Comparison of ENCODE assay signal across 8 cellular contexts in the genomic region with DNA sequence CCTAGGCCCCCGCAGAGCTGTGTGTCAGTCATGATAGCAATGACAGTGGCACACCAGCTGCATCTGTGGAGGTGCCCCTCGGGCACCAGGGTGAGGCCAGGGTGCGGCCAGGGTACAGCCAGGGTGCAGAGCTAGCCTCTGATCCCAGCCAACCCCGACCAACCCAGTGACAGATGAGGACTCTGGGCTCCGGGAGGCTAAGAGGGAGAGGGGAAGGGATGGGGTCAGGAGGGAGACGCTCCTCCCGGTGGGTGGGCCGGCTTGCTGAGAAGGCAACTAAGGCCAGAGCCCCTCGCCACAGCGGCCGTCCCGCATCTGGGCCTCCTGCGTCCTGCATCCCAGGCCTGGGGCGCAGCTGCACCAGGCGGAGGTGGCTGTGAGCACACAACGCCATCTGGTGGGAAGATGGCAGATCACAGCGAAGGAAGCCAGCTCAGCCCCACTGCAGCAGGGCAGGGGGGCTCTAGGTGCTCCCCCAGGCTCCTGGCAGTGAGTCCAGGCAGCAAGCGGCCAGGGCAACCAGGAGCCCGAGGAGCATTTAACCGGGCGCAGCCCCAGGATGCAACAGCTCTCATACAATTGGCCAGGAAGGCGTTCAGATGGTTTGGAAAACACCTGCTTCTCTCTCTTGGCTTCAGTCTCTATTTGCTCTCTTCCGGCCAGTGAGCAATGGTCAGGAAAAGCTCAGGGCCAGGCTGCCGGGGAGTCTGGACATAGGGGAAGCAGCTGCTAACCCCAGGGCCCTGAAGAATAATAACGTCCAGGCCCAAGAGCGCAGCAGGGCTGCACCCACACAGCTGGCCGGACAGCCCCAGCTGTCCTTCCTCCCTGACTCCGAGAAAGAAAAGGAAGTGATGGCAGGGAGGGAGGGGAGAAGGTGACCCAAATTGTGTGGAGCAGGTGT.
A peak's percentile ranks its signal among the peaks of the same experiment; 100 is the strongest.
DNase-seq lines count a peak whose midpoint lies in the region; ATAC-seq and TF ChIP-seq lines count a peak whose summit lies in the region.

No MANE protein-coding gene starts in this region.

- no peaks in the 10 kb centered on the region for H3K4me1 ChIP-seq in parathyroid adenoma

- H3K4me3 ChIP-seq in foreskin fibroblast (ENCODE audit: low read depth in 1 of 2, low read length in 2 of 2), result no peak overlapping the region
- H3K4me3 ChIP-seq in parathyroid adenoma (ENCODE audit: low read depth, low read length), result no peak overlapping the region

- no peak overlapping the region for H3K27ac Mint-ChIP-seq in activated CD8-positive, alpha-beta T cell treated with anti-CD3 and anti-CD28 coated beads for 36 hours

- H3K9me3 ChIP-seq in parathyroid adenoma (ENCODE audit: control insufficient read depth, low read length), result no peaks in the 10 kb centered on the region

- H3K36me3 Mint-ChIP-seq in activated CD8-positive, alpha-beta T cell treated with anti-CD3 and anti-CD28 coated beads for 36 hours (ENCODE audit: low read depth), result no peaks in the 10 kb centered on the region

- H3K9ac ChIP-seq in parathyroid adenoma, result no peak overlapping the region

- no peak overlapping the region for H3K4me3 Mint-ChIP-seq in activated CD8-positive, alpha-beta T cell treated with anti-CD3 and anti-CD28 coated beads for 36 hours

- no peak for ATAC-seq in Right ventricle myocardium inferior
- ATAC-seq in activated CD8-positive, alpha-beta T cell treated with anti-CD3 and anti-CD28 coated beads for 36 hours, result peak; percentile 71
- no peak for ATAC-seq in GM18867 (IDR thresholded peaks at IDR 0.05; ENCODE audit: unreplicated experiment)
- no peak for ATAC-seq in GM21526 (IDR thresholded peaks at IDR 0.05; ENCODE audit: low FRiP score, unreplicated experiment)

- H3K27me3 Mint-ChIP-seq in activated CD8-positive, alpha-beta T cell treated with anti-CD3 and anti-CD28 coated beads for 36 hours, result peaks cover 4% of the 10 kb centered on the region

- no peaks in the 10 kb centered on the region for H3K36me3 ChIP-seq in parathyroid adenoma (ENCODE audit: control insufficient read depth, insufficient read depth, low read length)

- POLR2A ChIA-PET in activated CD8-positive, alpha-beta T cell treated with anti-CD3 and anti-CD28 coated beads for 36 hours (lab: Charles Lee), result no interaction called here

- DNase-seq in Right ventricle myocardium inferior (ENCODE audit: missing footprints) (peak; percentile 65), cardiac septum (ENCODE audit: low spot score) (no peak), NCI-H1092 (lab: John Stamatoyannopoulos, UW) (peak; percentile 59), foreskin fibroblast (peak; percentile 36 to 71)
- peak; percentile 45 for DNase-seq in activated CD8-positive, alpha-beta T cell treated with anti-CD3 and anti-CD28 coated beads for 36 hours

- no peaks in the 10 kb centered on the region for H3K27me3 ChIP-seq in parathyroid adenoma (ENCODE audit: control insufficient read depth, insufficient read depth, low read length)

- no peaks in the 10 kb centered on the region for H3K79me2 ChIP-seq in parathyroid adenoma

- TF ChIP-seq CTCF in activated CD8-positive, alpha-beta T cell treated with anti-CD3 and anti-CD28 coated beads for 36 hours (IDR thresholded peaks at IDR 0.05), result peak; percentile 73
- TF ChIP-seq CTCF in foreskin fibroblast (IDR thresholded peaks at IDR 0.05; ENCODE audit: low read depth, low read length) (peak; percentile 72), parathyroid adenoma (IDR thresholded peaks at IDR 0.05) (peak; percentile 36)

- intact Hi-C loops in Right ventricle myocardium inferior (cut with DNase I) (loop anchor here (10.0 kb wide), 1 partner anchor 1842 kb away; no protein-coding TSS in a partner anchor), cardiac septum (cut with DNase I) (no loop called here)
- intact Hi-C loops in activated CD8-positive, alpha-beta T cell treated with anti-CD3 and anti-CD28 coated beads for 36 hours (cut with micrococcal nuclease), result no loop called here

- H3K4me1 Mint-ChIP-seq in activated CD8-positive, alpha-beta T cell treated with anti-CD3 and anti-CD28 coated beads for 36 hours (ENCODE audit: low read depth), result no peaks in the 10 kb centered on the region

- CTCF ChIA-PET in activated CD8-positive, alpha-beta T cell treated with anti-CD3 and anti-CD28 coated beads for 36 hours (lab: Charles Lee), result interaction anchor here (0.6 to 1.3 kb wide), 8 partner anchors 9 to 260 kb away, joined by 3 to 7 read pairs (median 3); no protein-coding TSS in a partner anchor

- no peak overlapping the region for H3K4me2 ChIP-seq in parathyroid adenoma (ENCODE audit: low read length)

- no peaks in the 10 kb centered on the region for H3K9me3 Mint-ChIP-seq in activated CD8-positive, alpha-beta T cell treated with anti-CD3 and anti-CD28 coated beads for 36 hours

- H3K27ac ChIP-seq in parathyroid adenoma, result no peak overlapping the region

- no peak overlapping the region for H2AFZ ChIP-seq in parathyroid adenoma
